Comparison of ENCODE assay signal across 40 cellular contexts in genomic region chr7:70053970-70054369, GRCh38.
"Had no signal": no experiment of that assay in that cellular context is flagged by ENCODE, and none has a peak within 500 bp of the region (broad histone marks: within the 10 kb centered on the region; RNA-seq: fewer than 3 reads in every experiment).

No MANE protein-coding gene starts in this region.

- H3K4me3 ChIP-seq: adrenal gland, ascending aorta, body of pancreas, breast epithelium, cardiac muscle cell had no signal

- H3K27me3 ChIP-seq: adrenal gland, ascending aorta, body of pancreas, brain microvascular endothelial cell, breast epithelium, cardiac muscle cell had no signal

- H3K27me3 Mint-ChIP-seq: activated naive CD4-positive, alpha-beta T cell treated with anti-CD3 and anti-CD28 coated beads, Interleukin-2, amount 10 ng/mL, durations not matched to agents 7 days and 5 days; activated naive CD4-positive, alpha-beta T cell treated with anti-CD3 and anti-CD28 coated beads, Interleukin-2, amount 50 U/mL, for 24 hours; activated naive CD8-positive, alpha-beta T cell; activated naive CD8-positive, alpha-beta T cell treated with anti-CD3 and anti-CD28 coated beads for 36 hours; activated naive CD8-positive, alpha-beta T cell treated with anti-CD3 and anti-CD28 coated beads, Interleukin-2, amount 10 ng/mL, durations not matched to agents 7 days and 5 days; activated T-cell treated with anti-CD3 and anti-CD28 coated beads, Interleukin-2, amount 50 U/mL, for 24 hours; activated T-helper 17 cell treated with anti-CD3 and anti-CD28 coated beads, Interleukin-2, amount 50 U/mL, for 72 hours; brain had no signal

- H3K9me3 Mint-ChIP-seq: activated naive CD4-positive, alpha-beta T cell treated with anti-CD3 and anti-CD28 coated beads for 36 hours; activated naive CD4-positive, alpha-beta T cell treated with anti-CD3 and anti-CD28 coated beads, Interleukin-2, amount 10 ng/mL, durations not matched to agents 7 days and 5 days; activated naive CD4-positive, alpha-beta T cell treated with anti-CD3 and anti-CD28 coated beads, Interleukin-2, amount 50 U/mL, for 24 hours; activated naive CD8-positive, alpha-beta T cell treated with anti-CD3 and anti-CD28 coated beads for 36 hours; activated naive CD8-positive, alpha-beta T cell treated with anti-CD3 and anti-CD28 coated beads, Interleukin-2, amount 50 U/mL, for 24 hours; activated T-cell treated with anti-CD3 and anti-CD28 coated beads, Interleukin-2, amount 50 U/mL, for 24 hours; activated T-cell treated with anti-CD3 and anti-CD28 coated beads, Interleukin-2, amount 50 U/mL, for 4 hours; activated T-cell treated with anti-CD3 and anti-CD28 coated beads, Interleukin-2, amount 50 U/mL, for 72 hours; activated T-helper 1 cell treated with anti-CD3 and anti-CD28 coated beads, Interleukin-12 subunit alpha, Interleukin-12 subunit beta, Interleukin-2, Interleukin-4 antibody, amounts not matched to agents 30 ng/mL and 10 ng/mL and 1 ng/mL, durations not matched to agents 14 hours and 24 hours and 36 hours; activated T-helper 17 cell treated with anti-CD3 and anti-CD28 coated beads, Interleukin-2, amount 50 U/mL, for 72 hours; activated T-helper 2 cell treated with anti-CD3 and anti-CD28 coated beads, Interferon-gamma antibody, Interleukin-2, Interleukin-4, amounts not matched to agents 10 μg/mL and 5 μg/mL and 100 μg/mL, durations not matched to agents 14 hours and 24 hours and 36 hours; brain; central memory CD8-positive, alpha-beta T cell had no signal

- FAIRE-seq: astrocyte, bronchial epithelial cell had no signal

- H3K4me3 Mint-ChIP-seq: activated naive CD4-positive, alpha-beta T cell treated with anti-CD3 and anti-CD28 coated beads for 36 hours; activated naive CD4-positive, alpha-beta T cell treated with anti-CD3 and anti-CD28 coated beads, Interleukin-2, amount 10 ng/mL, durations not matched to agents 7 days and 5 days; activated naive CD4-positive, alpha-beta T cell treated with anti-CD3 and anti-CD28 coated beads, Interleukin-2, amount 50 U/mL, for 24 hours; activated naive CD8-positive, alpha-beta T cell; activated naive CD8-positive, alpha-beta T cell treated with anti-CD3 and anti-CD28 coated beads for 36 hours; activated naive CD8-positive, alpha-beta T cell treated with anti-CD3 and anti-CD28 coated beads, Interleukin-2, amount 10 ng/mL, durations not matched to agents 7 days and 5 days; activated naive CD8-positive, alpha-beta T cell treated with anti-CD3 and anti-CD28 coated beads, Interleukin-2, amount 50 U/mL, for 24 hours; activated T-cell treated with anti-CD3 and anti-CD28 coated beads, Interleukin-2, amount 50 U/mL, for 24 hours; activated T-cell treated with anti-CD3 and anti-CD28 coated beads, Interleukin-2, amount 50 U/mL, for 4 hours; activated T-cell treated with anti-CD3 and anti-CD28 coated beads, Interleukin-2, amount 50 U/mL, for 72 hours; activated T-helper 1 cell treated with anti-CD3 and anti-CD28 coated beads, Interleukin-12 subunit alpha, Interleukin-12 subunit beta, Interleukin-2, Interleukin-4 antibody, amounts not matched to agents 30 ng/mL and 10 ng/mL and 1 ng/mL, durations not matched to agents 14 hours and 24 hours and 36 hours; activated T-helper 17 cell treated with anti-CD3 and anti-CD28 coated beads, Interleukin-2, amount 50 U/mL, for 72 hours; brain; central memory CD8-positive, alpha-beta T cell had no signal

- H3K4me1 ChIP-seq: adrenal gland, ascending aorta, body of pancreas, breast epithelium had no signal

- DNase-seq: activated effector memory CD4-positive, alpha-beta T cell treated with anti-CD3 and anti-CD28 coated beads, Interleukin-2, amount 50 U/mL, for 16 hours; activated effector memory CD4-positive, alpha-beta T cell treated with Interleukin-2 at 50 U/mL for 16 hours; activated gamma-delta T cell; activated gamma-delta T cell treated with Interleukin-2 at 50 U/mL for 16 hours; activated naive CD4-positive, alpha-beta T cell; activated naive CD4-positive, alpha-beta T cell treated with anti-CD3 and anti-CD28 coated beads for 36 hours; activated naive CD4-positive, alpha-beta T cell treated with anti-CD3 and anti-CD28 coated beads, Interleukin-2, amount 10 ng/mL, durations not matched to agents 7 days and 5 days; activated naive CD4-positive, alpha-beta T cell treated with anti-CD3 and anti-CD28 coated beads, Interleukin-2, amount 50 U/mL, for 16 hours; activated naive CD4-positive, alpha-beta T cell treated with Interleukin-2 at 50 U/mL for 16 hours; activated naive CD8-positive, alpha-beta T cell treated with anti-CD3 and anti-CD28 coated beads for 36 hours; activated naive CD8-positive, alpha-beta T cell treated with anti-CD3 and anti-CD28 coated beads, Interleukin-2, amount 10 ng/mL, durations not matched to agents 7 days and 5 days; activated naive CD8-positive, alpha-beta T cell treated with anti-CD3 and anti-CD28 coated beads, Interleukin-2, amount 50 U/mL, for 24 hours; activated T-cell treated with anti-CD3 and anti-CD28 coated beads, Interleukin-2, amount 50 U/mL, for 1 hour; activated T-cell treated with anti-CD3 and anti-CD28 coated beads, Interleukin-2, amount 50 U/mL, for 24 hours; activated T-cell treated with anti-CD3 and anti-CD28 coated beads, Interleukin-2, amount 50 U/mL, for 4 hours; activated T-cell treated with anti-CD3 and anti-CD28 coated beads, Interleukin-2, amount 50 U/mL, for 48 hours; activated T-cell treated with anti-CD3 and anti-CD28 coated beads, Interleukin-2, amount 50 U/mL, for 72 hours; adrenal gland; amniotic stem cell; amygdala; anterior cingulate cortex; aorta; body of pancreas; brain microvascular endothelial cell; caudate nucleus; central memory CD4-positive, alpha-beta T cell; cerebellar nuclear complex had no signal

- H3K36me3 ChIP-seq: adrenal gland, ascending aorta, brain microvascular endothelial cell, breast epithelium, cardiac muscle cell had no signal

- H3K9me3 ChIP-seq: ascending aorta, body of pancreas, breast epithelium had no signal

- H3K27ac ChIP-seq: adrenal gland, ascending aorta, body of pancreas, brain microvascular endothelial cell, breast epithelium, cardiac muscle cell had no signal

- H3K4me1 Mint-ChIP-seq: activated naive CD4-positive, alpha-beta T cell treated with anti-CD3 and anti-CD28 coated beads, Interleukin-2, amount 10 ng/mL, durations not matched to agents 7 days and 5 days; activated naive CD4-positive, alpha-beta T cell treated with anti-CD3 and anti-CD28 coated beads, Interleukin-2, amount 50 U/mL, for 24 hours; activated naive CD8-positive, alpha-beta T cell treated with anti-CD3 and anti-CD28 coated beads for 36 hours; activated naive CD8-positive, alpha-beta T cell treated with anti-CD3 and anti-CD28 coated beads, Interleukin-2, amount 10 ng/mL, durations not matched to agents 7 days and 5 days; activated naive CD8-positive, alpha-beta T cell treated with anti-CD3 and anti-CD28 coated beads, Interleukin-2, amount 50 U/mL, for 24 hours; activated T-helper 17 cell treated with anti-CD3 and anti-CD28 coated beads, Interleukin-2, amount 50 U/mL, for 72 hours; central memory CD8-positive, alpha-beta T cell had no signal

- ATAC-seq: activated naive CD4-positive, alpha-beta T cell treated with anti-CD3 and anti-CD28 coated beads, Interleukin-2, amount 50 U/mL, for 72 hours; activated naive CD8-positive, alpha-beta T cell treated with anti-CD3 and anti-CD28 coated beads, Interleukin-2, amount 50 U/mL, for 24 hours; activated T-cell treated with anti-CD3 and anti-CD28 coated beads, Interleukin-2, amount 50 U/mL, for 4 hours; activated T-cell treated with anti-CD3 and anti-CD28 coated beads, Interleukin-2, amount 50 U/mL, for 72 hours; activated T-helper 17 cell treated with anti-CD3 and anti-CD28 coated beads, Interleukin-2, amount 50 U/mL, for 72 hours; body of pancreas had no signal

- H3K27ac Mint-ChIP-seq: activated naive CD4-positive, alpha-beta T cell treated with anti-CD3 and anti-CD28 coated beads for 36 hours; activated naive CD4-positive, alpha-beta T cell treated with anti-CD3 and anti-CD28 coated beads, Interleukin-2, amount 10 ng/mL, durations not matched to agents 7 days and 5 days; activated naive CD4-positive, alpha-beta T cell treated with anti-CD3 and anti-CD28 coated beads, Interleukin-2, amount 50 U/mL, for 24 hours; activated naive CD4-positive, alpha-beta T cell treated with anti-CD3 and anti-CD28 coated beads, Interleukin-2, amount 50 U/mL, for 72 hours; activated naive CD8-positive, alpha-beta T cell; activated naive CD8-positive, alpha-beta T cell treated with anti-CD3 and anti-CD28 coated beads for 36 hours; activated naive CD8-positive, alpha-beta T cell treated with anti-CD3 and anti-CD28 coated beads, Interleukin-2, amount 10 ng/mL, durations not matched to agents 7 days and 5 days; activated naive CD8-positive, alpha-beta T cell treated with anti-CD3 and anti-CD28 coated beads, Interleukin-2, amount 50 U/mL, for 24 hours; activated T-cell treated with anti-CD3 and anti-CD28 coated beads, Interleukin-2, amount 50 U/mL, for 24 hours; activated T-cell treated with anti-CD3 and anti-CD28 coated beads, Interleukin-2, amount 50 U/mL, for 72 hours; activated T-helper 1 cell treated with anti-CD3 and anti-CD28 coated beads, Interleukin-12 subunit alpha, Interleukin-12 subunit beta, Interleukin-2, Interleukin-4 antibody, amounts not matched to agents 30 ng/mL and 10 ng/mL and 1 ng/mL, durations not matched to agents 14 hours and 24 hours and 36 hours; activated T-helper 17 cell treated with anti-CD3 and anti-CD28 coated beads, Interleukin-2, amount 50 U/mL, for 72 hours; activated T-helper 2 cell treated with anti-CD3 and anti-CD28 coated beads, Interferon-gamma antibody, Interleukin-2, Interleukin-4, amounts not matched to agents 10 μg/mL and 5 μg/mL and 100 μg/mL, durations not matched to agents 14 hours and 24 hours and 36 hours; brain had no signal

- H3K36me3 Mint-ChIP-seq: activated naive CD4-positive, alpha-beta T cell treated with anti-CD3 and anti-CD28 coated beads, Interleukin-2, amount 10 ng/mL, durations not matched to agents 7 days and 5 days; activated naive CD4-positive, alpha-beta T cell treated with anti-CD3 and anti-CD28 coated beads, Interleukin-2, amount 50 U/mL, for 24 hours; activated naive CD4-positive, alpha-beta T cell treated with anti-CD3 and anti-CD28 coated beads, Interleukin-2, amount 50 U/mL, for 72 hours; activated naive CD8-positive, alpha-beta T cell; activated naive CD8-positive, alpha-beta T cell treated with anti-CD3 and anti-CD28 coated beads for 36 hours; activated naive CD8-positive, alpha-beta T cell treated with anti-CD3 and anti-CD28 coated beads, Interleukin-2, amount 10 ng/mL, durations not matched to agents 7 days and 5 days; brain had no signal
